8 cellular contexts compared by ENCODE assay signal in genomic region chr11:118252688-118253087, GRCh38. TPM values are rescaled to one million over a fixed set of nuclear protein-coding genes. Genes with fewer than 3 reads are reported as not detected.
DNase-seq lines count a peak whose midpoint lies in the region; ATAC-seq and TF ChIP-seq lines count a peak whose summit lies in the region.

No MANE protein-coding gene starts in this region.

- no peak for DNase-seq in GM12865 (ENCODE audit: low read depth)
- no peak for DNase-seq in chondrocyte (ENCODE audit: low spot score)
- no peak for DNase-seq in activated gamma-delta T cell treated with Interleukin-2 at 50 U/mL for 16 hours
- DNase-seq in amygdala (lab: John Stamatoyannopoulos, UW): no peak
- DNase-seq in left colon: no peak

- peaks cover 0 to 2% (median 0%) of the 10 kb centered on the region in 3 donors for H3K9me3 Mint-ChIP-seq in IgD-negative memory B cell
- H3K9me3 Mint-ChIP-seq in chondrocyte (ENCODE audit: low read depth): peaks cover 10% of the 10 kb centered on the region

- no peaks in the 10 kb centered on the region for H3K9me3 ChIP-seq in neutrophil

- H3K4me1 Mint-ChIP-seq in IgD-negative memory B cell: peaks cover 9 to 14% (median 10%) of the 10 kb centered on the region in 3 donors
- peaks cover 11% of the 10 kb centered on the region for H3K4me1 Mint-ChIP-seq in chondrocyte (ENCODE audit: low read depth)

- H3K4me3 Mint-ChIP-seq in IgD-negative memory B cell (peak overlapping the region; percentile 95 to 100 (median 98)), chondrocyte (ENCODE audit: unreplicated experiment) (peak overlapping the region; percentile 92)

- ATAC-seq in HG03097 (IDR thresholded peaks at IDR 0.05; ENCODE audit: low FRiP score, unreplicated experiment) (no peak), left colon (no peak)

- peak overlapping the region; percentile 91 for H3K27ac ChIP-seq in neutrophil

- no peaks in the 10 kb centered on the region for H3K27me3 ChIP-seq in neutrophil

- intact Hi-C loops in left colon (cut with DNase I, micrococcal nuclease): no loop called here

- H3K36me3 Mint-ChIP-seq in IgD-negative memory B cell (peaks cover 4% of the 10 kb centered on the region), chondrocyte (ENCODE audit: low read depth) (peaks cover 5% of the 10 kb centered on the region)

- H3K27ac Mint-ChIP-seq in IgD-negative memory B cell: peak overlapping the region; percentile 99 to 100 (median 99)
- H3K27ac Mint-ChIP-seq in chondrocyte (ENCODE audit: unreplicated experiment): peak overlapping the region; percentile 79

- H3K4me1 ChIP-seq in neutrophil (ENCODE audit: control insufficient read depth in 1 of 2, insufficient read depth in 1 of 2, low read depth in 1 of 2, low read length in 1 of 2): peaks cover 37 to 43% of the 10 kb centered on the region in 2 experiments

- peaks cover 4% of the 10 kb centered on the region for H3K27me3 Mint-ChIP-seq in IgD-negative memory B cell
- H3K27me3 Mint-ChIP-seq in chondrocyte (ENCODE audit: low read depth): peaks cover 39% of the 10 kb centered on the region

- H3K4me3 ChIP-seq in GM12865 (ENCODE audit: low read depth, low read length): peak overlapping the region; percentile 98
- peak overlapping the region; percentile 71 to 87 for H3K4me3 ChIP-seq in neutrophil (ENCODE audit: low read depth in 1 of 2, low read length in 1 of 2)

- TF ChIP-seq CTCF in GM12865 (IDR thresholded peaks at IDR 0.05; ENCODE audit: insufficient read depth, low read depth, low read length, missing control alignments): no peak
- no peak for TF ChIP-seq CTCF in chondrocyte (IDR thresholded peaks at IDR 0.05)
- TF ChIP-seq CTCF in neutrophil (IDR thresholded peaks at IDR 0.05): no peak

- peaks cover 6% of the 10 kb centered on the region for H3K36me3 ChIP-seq in neutrophil

RNA-seq across cellular contexts. Expression of gene MPZL3, which starts 0.5 kb away (rescaled TPM):
- 0.95 TPM for polyA plus RNA-seq in IgD-negative memory B cell
- total RNA-seq in chondrocyte (1.1 to 1.7 TPM (median 1.6 TPM) in 3 replicates), left colon (10 to 100 TPM in 1 of 2 donors, 1 to 10 TPM in 1; 6.3 to 12.8 TPM)

RNA-seq across cellular contexts. Expression of gene MPZL2, which starts 11.4 kb away (rescaled TPM):
- polyA plus RNA-seq in IgD-negative memory B cell: not detected
- total RNA-seq in chondrocyte: not detected in 3 replicates
- total RNA-seq in left colon: 10 to 100 TPM; 62.1 to 84.7 TPM

RNA-seq across cellular contexts. Expression of gene JAML, which starts 27.9 kb away (rescaled TPM):
- 5.9 TPM for polyA plus RNA-seq in IgD-negative memory B cell
- total RNA-seq in chondrocyte (not detected in 3 replicates), left colon (1 to 10 TPM; 4.9 to 6.7 TPM)

RNA-seq across cellular contexts. Expression of gene CD3E, which starts 51.8 kb away (rescaled TPM):
- 31.4 TPM for polyA plus RNA-seq in IgD-negative memory B cell
- total RNA-seq in chondrocyte (not detected in 3 replicates), left colon (1 to 10 TPM; 3.4 to 6.7 TPM)

Comparison
In these comparisons a context has a peak if more than half of its experiments do, and no peak if none do; other contexts are left out.
1. RNA of gene MPZL2, which starts 11.4 kb away (total RNA-seq): 62.1 to 84.7 TPM in left colon; not detected in chondrocyte; every median in the first group is over 10 times any median in the second.